In genomic region chr5:82694886-82695285, GRCh38 we compare ENCODE assay signal across 17 cellular contexts.
DNase-seq lines count a peak whose midpoint lies in the region; ATAC-seq and TF ChIP-seq lines count a peak whose summit lies in the region.
"Had no signal": no experiment of that assay in that cellular context is flagged by ENCODE, and none has a peak within 500 bp of the region (broad histone marks: within the 10 kb centered on the region; RNA-seq: fewer than 3 reads in every experiment).

No MANE protein-coding gene starts in this region.

- no peaks in the 10 kb centered on the region for H3K9me3 Mint-ChIP-seq in endothelial cell (ENCODE audit: unreplicated experiment)
- H3K9me3 Mint-ChIP-seq: CD8-positive, alpha-beta T cell; HFFc6 had no signal

- ATAC-seq in HG03571 (IDR thresholded peaks at IDR 0.05; ENCODE audit: unreplicated experiment), result no peak
- ATAC-seq: CD8-positive, alpha-beta T cell had no signal

- no peaks in the 10 kb centered on the region for H3K36me3 ChIP-seq in thyroid gland
- H3K36me3 ChIP-seq: SJSA1 had no signal

- no peaks in the 10 kb centered on the region for H3K27me3 ChIP-seq in thyroid gland
- H3K27me3 ChIP-seq: SJSA1 had no signal

- no peak overlapping the region for H3K4me3 ChIP-seq in fibroblast of the aortic adventitia (ENCODE audit: low read depth, low read length)
- H3K4me3 ChIP-seq in thyroid gland (replicated peaks in 1 of 3), result no peak overlapping the region
- H3K4me3 ChIP-seq: SJSA1 had no signal

- no peak for TF ChIP-seq POLR2A in thyroid gland (IDR thresholded peaks at IDR 0.05)

- H3K27ac Mint-ChIP-seq in endothelial cell (ENCODE audit: unreplicated experiment), result no peak overlapping the region
- H3K27ac Mint-ChIP-seq: CD8-positive, alpha-beta T cell; HFFc6 had no signal

- 75% methylated on average over 2 of the region's 2 CpGs for WGBS in thyroid gland, 2 donors

- peaks cover 0 to 5% of the 10 kb centered on the region in 2 donors for H3K4me1 ChIP-seq in thyroid gland
- H3K4me1 ChIP-seq: SJSA1 had no signal

- H3K4me3 Mint-ChIP-seq in endothelial cell (ENCODE audit: unreplicated experiment), result no peak overlapping the region
- H3K4me3 Mint-ChIP-seq: CD8-positive, alpha-beta T cell; HFFc6 had no signal

- H3K9me3 ChIP-seq in thyroid gland, result no peaks in the 10 kb centered on the region
- H3K9me3 ChIP-seq: SJSA1 had no signal

- no peaks in the 10 kb centered on the region for H3K36me3 Mint-ChIP-seq in endothelial cell (ENCODE audit: low read depth, unreplicated experiment)
- H3K36me3 Mint-ChIP-seq: CD8-positive, alpha-beta T cell had no signal

- no peaks in the 10 kb centered on the region for H3K4me1 Mint-ChIP-seq in endothelial cell (ENCODE audit: unreplicated experiment)

- TF ChIP-seq CTCF in fibroblast of the aortic adventitia (IDR thresholded peaks at IDR 0.05; ENCODE audit: insufficient read depth, low read length), result no peak
- no peak for TF ChIP-seq CTCF in thyroid gland (IDR thresholded peaks at IDR 0.05)
- no peak for TF ChIP-seq CTCF in endothelial cell (IDR thresholded peaks at IDR 0.05; ENCODE audit: unreplicated experiment)

- intact Hi-C loops in thyroid gland (cut with DNase I), result no loop called here

- DNase-seq in NCI-H748 (lab: John Stamatoyannopoulos, UW; ENCODE audit: unreplicated experiment) (peak; percentile 14), NCI-H748 treated with DMSO at 0.1 percent for 48 hours (lab: John Stamatoyannopoulos, UW) (no peak), NCI-H69 (lab: John Stamatoyannopoulos, UW) (peak; percentile 41), fibroblast of the aortic adventitia (ENCODE audit: low read depth) (peak; percentile 1), thyroid gland (peak; percentile 4 to 5), endothelial cell (ENCODE audit: low spot score) (no peak), CD1c-positive myeloid dendritic cell (ENCODE audit: extremely low spot score) (no peak)
- DNase-seq: Calu3; CD8-positive, alpha-beta T cell; DMS53; HFFc6; IMR-90; NCI-H1436 treated with DMSO at 0.1 percent for 48 hours; NCI-H2171 treated with DMSO at 0.1 percent for 48 hours had no signal

- H3K27ac ChIP-seq in thyroid gland, result no peak overlapping the region
- H3K27ac ChIP-seq: HL-60, SJSA1 had no signal

- no peaks in the 10 kb centered on the region for H3K27me3 Mint-ChIP-seq in endothelial cell (ENCODE audit: unreplicated experiment)

Comparison
In these comparisons a context has a peak if more than half of its experiments do, and no peak if none do; other contexts are left out.
1. DNase-seq: peak in NCI-H748 (single experiment), NCI-H69 (single experiment), fibroblast of the aortic adventitia (single experiment) and thyroid gland (2 of 2); none in NCI-H748 treated with DMSO at 0.1 percent for 48 hours (single experiment), endothelial cell (single experiment) and CD1c-positive myeloid dendritic cell (single experiment).